In genomic region chr13:104256701-104257100, GRCh38 we compare ENCODE assay signal across 17 cellular contexts.
A peak's percentile ranks its signal among the peaks of the same experiment; 100 is the strongest.
DNase-seq lines count a peak whose midpoint lies in the region; ATAC-seq, FAIRE-seq and TF ChIP-seq lines count a peak whose summit lies in the region.
"Had no signal": no experiment of that assay in that cellular context is flagged by ENCODE, and none has a peak within 500 bp of the region (broad histone marks: within the 10 kb centered on the region; RNA-seq: fewer than 3 reads in every experiment).

No MANE protein-coding gene starts in this region.

- H3K4me2 ChIP-seq in H1 (ENCODE audit: insufficient read depth in 1 of 2, low read depth in 2 of 2, low read length in 2 of 2) (no peak overlapping the region), neuronal stem cell (ENCODE audit: insufficient read depth, low read length, poor library complexity, severe bottlenecking) (no peak overlapping the region)

- no peak overlapping the region for H4K91ac ChIP-seq in H1 (replicated peaks; ENCODE audit: insufficient read length, low read length)
- H4K91ac ChIP-seq in neuronal stem cell (ENCODE audit: low read depth, low read length, poor library complexity) = no peak overlapping the region

- no peaks in the 10 kb centered on the region for H3K36me3 ChIP-seq in H1 (ENCODE audit: control insufficient read depth in 2 of 4, insufficient read depth in 4 of 4, low read length in 3 of 4)
- H3K36me3 ChIP-seq in neuronal stem cell (replicated peaks in 1 of 2; ENCODE audit: control insufficient read depth in 2 of 2, insufficient read depth in 2 of 2, low read length in 2 of 2) = no peaks in the 10 kb centered on the region
- H3K36me3 ChIP-seq in adrenal gland (replicated peaks in 1 of 2) = no peaks in the 10 kb centered on the region
- H3K36me3 ChIP-seq: MG63 had no signal

- H2BK15ac ChIP-seq in H1 (ENCODE audit: low read length) (no peak overlapping the region), neuronal stem cell (ENCODE audit: low read length) (no peak overlapping the region)

- H3K27me3 ChIP-seq in H1 (replicated peaks in 1 of 4; ENCODE audit: control insufficient read depth in 3 of 4, extremely low read depth in 1 of 4, insufficient read depth in 3 of 4, low read length in 3 of 4) (no peaks in the 10 kb centered on the region), neuronal stem cell (ENCODE audit: control insufficient read depth in 3 of 3, insufficient read depth in 3 of 3, low read depth in 1 of 3, low read length in 3 of 3) (no peaks in the 10 kb centered on the region), adrenal gland (no peaks in the 10 kb centered on the region)
- H3K27me3 ChIP-seq: MG63 had no signal

- H3K4me3 ChIP-seq in LNCaP clone FGC (ENCODE audit: low read depth, low read length) (no peak overlapping the region), H1 (ENCODE audit: extremely low read depth in 1 of 4, insufficient read depth in 2 of 4, low read depth in 3 of 4, low read length in 4 of 4) (no peak overlapping the region), neuronal stem cell (ENCODE audit: low read length in 2 of 2) (no peak overlapping the region), adrenal gland (no peak overlapping the region)
- H3K4me3 ChIP-seq: MG63 had no signal

- no peaks in the 10 kb centered on the region for H3K23me2 ChIP-seq in H1 (ENCODE audit: low read depth, low read length)

- H3K4me1 ChIP-seq in H1 (replicated peaks in 1 of 4; ENCODE audit: control insufficient read depth in 3 of 4, insufficient read depth in 4 of 4, low read length in 3 of 4) (peaks cover 0 to 5% (median 0%) of the 10 kb centered on the region in 4 experiments; a peak in 2 of 7 replicates), neuronal stem cell (ENCODE audit: control insufficient read depth in 2 of 2, insufficient read depth in 1 of 2, low read depth in 1 of 2, low read length in 2 of 2) (peaks cover 0 to 5% of the 10 kb centered on the region in 2 donors), adrenal gland (replicated peaks in 1 of 2) (no peaks in the 10 kb centered on the region)

- H3K23ac ChIP-seq in H1 (ENCODE audit: insufficient read length) = no peak overlapping the region
- no peak overlapping the region for H3K23ac ChIP-seq in neuronal stem cell (ENCODE audit: low read depth, low read length, poor library complexity)

- intact Hi-C loops in adrenal gland (cut with DNase I) = no loop called here

- no peak for TF ChIP-seq CTCF in LNCaP clone FGC (IDR thresholded peaks at IDR 0.05; ENCODE audit: control insufficient read depth, extremely low read depth, insufficient read depth)
- TF ChIP-seq CTCF in H1 (IDR thresholded peaks at IDR 0.05; ENCODE audit: control extremely low read depth in 1 of 3, insufficient read depth in 1 of 3, low read depth in 1 of 3, low read length in 3 of 3) = no peak
- no peak for TF ChIP-seq CTCF in adrenal gland (IDR thresholded peaks at IDR 0.05)

- H2BK120ac ChIP-seq in H1 (replicated peaks; ENCODE audit: low read depth, low read length) (no peak overlapping the region), neuronal stem cell (ENCODE audit: low read depth, low read length) (no peak overlapping the region)

- TF ChIP-seq POLR2A in H1 (IDR thresholded peaks at IDR 0.05; ENCODE audit: control extremely low read depth in 1 of 2, low read depth in 2 of 2, low read length in 2 of 2) = no peak
- no peak for TF ChIP-seq POLR2A in adrenal gland (IDR thresholded peaks at IDR 0.05)

- H3K79me2 ChIP-seq in H1 (ENCODE audit: control insufficient read depth in 1 of 2, insufficient read depth in 2 of 2, low read length in 2 of 2) = no peaks in the 10 kb centered on the region

- H3K9ac ChIP-seq in H1 (replicated peaks in 1 of 4; ENCODE audit: extremely low read depth in 1 of 4, low read depth in 3 of 4, low read length in 3 of 4) (no peak overlapping the region), neuronal stem cell (ENCODE audit: low read depth, low read length, poor library complexity) (no peak overlapping the region)

- TF ChIP-seq RAD21 in H1 (IDR thresholded peaks at IDR 0.05 in 1 of 2, conservative IDR thresholded peaks at IDR 0.05 in 1 of 2; ENCODE audit: low read depth in 2 of 2, low read length in 2 of 2) = no peak

- H2BK12ac ChIP-seq in H1 (ENCODE audit: low read depth, low read length) (no peak overlapping the region), neuronal stem cell (ENCODE audit: low read length) (no peak overlapping the region)

- H3K18ac ChIP-seq in H1 (ENCODE audit: extremely low read depth, low read length) = no peak overlapping the region
- no peak overlapping the region for H3K18ac ChIP-seq in neuronal stem cell (ENCODE audit: low read length)

- POLR2A ChIA-PET in H1 (lab: Charles Lee; ENCODE audit: partially characterized antibody) = no interaction called here

- H3K9me3 ChIP-seq in H1 (ENCODE audit: insufficient read depth in 2 of 2, low read depth in 1 of 2, low read length in 1 of 2) = no peaks in the 10 kb centered on the region
- no peaks in the 10 kb centered on the region for H3K9me3 ChIP-seq in neuronal stem cell (replicated peaks in 1 of 2; ENCODE audit: control insufficient read depth in 2 of 2, insufficient read depth in 1 of 2, low read depth in 1 of 2, low read length in 2 of 2)
- no peaks in the 10 kb centered on the region for H3K9me3 ChIP-seq in adrenal gland (replicated peaks in 1 of 3)
- H3K9me3 ChIP-seq: MG63 had no signal

- CTCF ChIA-PET in H1 (lab: Charles Lee; ENCODE audit: partially characterized antibody) = interaction anchor here (1.2 to 1.5 kb wide), 2 partner anchors 9 to 60 kb away, joined by 3 to 5 read pairs; no protein-coding TSS in a partner anchor

- WGBS in H1 (ENCODE audit: extremely low coverage in 1 of 2, insufficient coverage in 1 of 2, insufficient read length in 1 of 2, insufficient replicate concordance in 2 of 2, low coverage in 1 of 2, low lambda C conversion rate in 2 of 2, missing lambda C conversion rate in 1 of 2), 2 experiments = 95% methylated on average over 3 of the region's 3 CpGs; no CpG with 5 or more reads in 1 of the 2 experiments
- no CpG with 5 or more reads among the region's 3 CpGs for WGBS in neuronal stem cell (ENCODE audit: extremely low coverage in 2 of 2, insufficient read length in 2 of 2, insufficient replicate concordance in 1 of 2), 2 donors
- 78 to 85% (median 79%) methylated on average over 3 of the region's 3 CpGs for WGBS in adrenal gland, 4 donors

- H3K56ac ChIP-seq in H1 (replicated peaks; ENCODE audit: insufficient read length, low read depth, low read length) = no peak overlapping the region

- no peak for FAIRE-seq in H1 (lab: Jason Lieb, UNC)
- FAIRE-seq: D721Med, G401.6 had no signal

- DNase-seq in LNCaP clone FGC (ENCODE audit: low read depth) (peak; percentile 66), NCI-H446 (lab: John Stamatoyannopoulos, UW) (peak; percentile 53 to 86), H1 (ENCODE audit: low read depth in 1 of 2, low spot score in 2 of 2) (no peak), neuronal stem cell (ENCODE audit: low spot score) (no peak), adrenal gland (no peak)
- DNase-seq: DMS79 treated with DMSO at 0.1 percent for 48 hours, H7, MG63, NCI-H1105 treated with DMSO at 0.1 percent for 48 hours, NCI-H187, Right ventricle myocardium superior, SW 1271 had no signal

- no peak overlapping the region for H4K5ac ChIP-seq in H1 (ENCODE audit: insufficient read length, low read depth, low read length)

- peak overlapping the region; percentile 51; the same call in 1 of the 2 replicates for H2AFZ ChIP-seq in H1 (ENCODE audit: low read length)
- H2AFZ ChIP-seq in neuronal stem cell (ENCODE audit: low read length) = peak overlapping the region; percentile 44

- no peak overlapping the region for H2BK20ac ChIP-seq in H1 (ENCODE audit: low read length)

- H3K14ac ChIP-seq in H1 (ENCODE audit: insufficient read length) (no peak overlapping the region), neuronal stem cell (ENCODE audit: low read length) (no peak overlapping the region)

- H2AK5ac ChIP-seq in H1 (ENCODE audit: low read depth, low read length) (no peak overlapping the region), neuronal stem cell (ENCODE audit: low read depth, low read length) (no peak overlapping the region)

- no peak for TF ChIP-seq EP300 in H1 (IDR thresholded peaks at IDR 0.05; ENCODE audit: borderline replicate concordance in 1 of 2, low read depth in 2 of 2, low read length in 2 of 2)

- no peaks in the 10 kb centered on the region for H4K20me1 ChIP-seq in H1 (replicated peaks in 1 of 2; ENCODE audit: control insufficient read depth in 1 of 2, insufficient read depth in 2 of 2, low read length in 2 of 2)

- H3K27ac ChIP-seq in H1 (ENCODE audit: low read depth, low read length) = no peak overlapping the region
- no peak overlapping the region for H3K27ac ChIP-seq in neuronal stem cell (replicated peaks; ENCODE audit: low read length)
- no peak overlapping the region for H3K27ac ChIP-seq in adrenal gland
- H3K27ac ChIP-seq: HL-60 had no signal

- H2BK5ac ChIP-seq in H1 (ENCODE audit: low read depth, low read length) (no peak overlapping the region), neuronal stem cell (ENCODE audit: low read length) (no peak overlapping the region)

- no peak overlapping the region for H4K8ac ChIP-seq in H1 (ENCODE audit: extremely low read depth, insufficient read depth, low read length)
- H4K8ac ChIP-seq in neuronal stem cell (ENCODE audit: low read depth, low read length) = no peak overlapping the region

- H3K4ac ChIP-seq in H1 (replicated peaks; ENCODE audit: insufficient read length, low read depth, low read length) (no peak overlapping the region), neuronal stem cell (ENCODE audit: low read length) (no peak overlapping the region)

- H3K79me1 ChIP-seq in H1 (ENCODE audit: low read depth, low read length) (no peaks in the 10 kb centered on the region), neuronal stem cell (ENCODE audit: low read depth, low read length) (no peaks in the 10 kb centered on the region)

- ATAC-seq in HG03045 (IDR thresholded peaks at IDR 0.05; ENCODE audit: unreplicated experiment) (no peak), GM18861 (IDR thresholded peaks at IDR 0.05; ENCODE audit: unreplicated experiment) (no peak)

TF ChIP-seq in H1, 55 proteins besides CTCF, POLR2A, EP300 and RAD21:
- TF ChIP-seq MAFK (IDR thresholded peaks at IDR 0.05; ENCODE audit: low read depth, low read length) = no peak
- no peak for TF ChIP-seq MAX (IDR thresholded peaks at IDR 0.05)
- TF ChIP-seq JUN (IDR thresholded peaks at IDR 0.05; ENCODE audit: low read depth, low read length) = no peak
- TF ChIP-seq SRF (IDR thresholded peaks at IDR 0.05; ENCODE audit: low read depth, low read length) = no peak
- TF ChIP-seq NANOG (IDR thresholded peaks at IDR 0.05; ENCODE audit: insufficient read depth, low read depth, low read length, poor library complexity, severe bottlenecking) = no peak
- no peak for TF ChIP-seq GTF2F1 (IDR thresholded peaks at IDR 0.05; ENCODE audit: borderline replicate concordance, low read depth, low read length)
- no peak for TF ChIP-seq FOSL1 (IDR thresholded peaks at IDR 0.05; ENCODE audit: insufficient read depth, low read depth, low read length)
- TF ChIP-seq GABPA (IDR thresholded peaks at IDR 0.05; ENCODE audit: borderline replicate concordance, insufficient read depth, low read length) = no peak

Comparison
In these comparisons a context has a peak if more than half of its experiments do, and no peak if none do; other contexts are left out.
1. DNase-seq: peak in LNCaP clone FGC (single experiment) and NCI-H446 (2 of 2); none in H1 (0 of 2), neuronal stem cell (single experiment) and adrenal gland (0 of 7).